In genomic region chr6:119463081-119463626, GRCh38 we compare ENCODE assay signal across 10 cellular contexts.
A peak's percentile ranks its signal among the peaks of the same experiment; 100 is the strongest.
DNase-seq lines count a peak whose midpoint lies in the region; ATAC-seq and TF ChIP-seq lines count a peak whose summit lies in the region.
"Had no signal": no experiment of that assay in that cellular context is flagged by ENCODE, and none has a peak within 500 bp of the region (broad histone marks: within the 10 kb centered on the region; RNA-seq: fewer than 3 reads in every experiment).

No MANE protein-coding gene starts in this region.

- H3K9me3 Mint-ChIP-seq in activated T-helper 17 cell treated with anti-CD3 and anti-CD28 coated beads, Interleukin-2, amount 50 U/mL, for 72 hours = peaks cover 6% of the 10 kb centered on the region

- no peaks in the 10 kb centered on the region for H3K36me3 Mint-ChIP-seq in activated T-helper 17 cell treated with anti-CD3 and anti-CD28 coated beads, Interleukin-2, amount 50 U/mL, for 72 hours (ENCODE audit: low read depth)
- H3K36me3 Mint-ChIP-seq: neural progenitor cell had no signal

- H3K4me3 Mint-ChIP-seq in activated T-helper 17 cell treated with anti-CD3 and anti-CD28 coated beads, Interleukin-2, amount 50 U/mL, for 72 hours = peak overlapping the region; percentile 9
- H3K4me3 Mint-ChIP-seq: neural progenitor cell had no signal

- peaks cover 5% of the 10 kb centered on the region for H3K4me1 Mint-ChIP-seq in activated T-helper 17 cell treated with anti-CD3 and anti-CD28 coated beads, Interleukin-2, amount 50 U/mL, for 72 hours
- H3K4me1 Mint-ChIP-seq: neural progenitor cell had no signal

- H3K27ac ChIP-seq in tibial artery (no peak overlapping the region), left lung (no peak overlapping the region)
- H3K27ac ChIP-seq: neural progenitor cell had no signal

- H3K27me3 Mint-ChIP-seq in activated T-helper 17 cell treated with anti-CD3 and anti-CD28 coated beads, Interleukin-2, amount 50 U/mL, for 72 hours = no peaks in the 10 kb centered on the region

- no peaks in the 10 kb centered on the region for H3K36me3 ChIP-seq in tibial artery
- no peaks in the 10 kb centered on the region for H3K36me3 ChIP-seq in left lung
- H3K36me3 ChIP-seq: neural progenitor cell had no signal

- TF ChIP-seq CTCF in GM20000 (IDR thresholded peaks at IDR 0.05; ENCODE audit: extremely low read depth, missing control alignments) (no peak), tibial artery (IDR thresholded peaks at IDR 0.05) (no peak), left lung (IDR thresholded peaks at IDR 0.05) (no peak)

- H3K27ac Mint-ChIP-seq in activated T-helper 17 cell treated with anti-CD3 and anti-CD28 coated beads, Interleukin-2, amount 50 U/mL, for 72 hours = peak overlapping the region; percentile 83
- H3K27ac Mint-ChIP-seq: neural progenitor cell had no signal

- intact Hi-C loops in tibial artery (cut with DNase I; ENCODE audit: low total_unique reads) (no loop called here), left lung (cut with DNase I) (no loop called here)

- H3K4me1 ChIP-seq in tibial artery = no peaks in the 10 kb centered on the region
- H3K4me1 ChIP-seq in left lung = no peaks in the 10 kb centered on the region
- H3K4me1 ChIP-seq: neural progenitor cell had no signal

- H3K27me3 ChIP-seq in tibial artery (no peaks in the 10 kb centered on the region), left lung (no peaks in the 10 kb centered on the region)
- H3K27me3 ChIP-seq: neural progenitor cell had no signal

- no peak overlapping the region for H3K4me3 ChIP-seq in tibial artery
- no peak overlapping the region for H3K4me3 ChIP-seq in left lung
- H3K4me3 ChIP-seq: neural progenitor cell had no signal

- ATAC-seq in GM18858 (IDR thresholded peaks at IDR 0.05; ENCODE audit: unreplicated experiment) (peak; percentile 77), HG03095 (IDR thresholded peaks at IDR 0.05; ENCODE audit: unreplicated experiment) (peak; percentile 77), left lung (no peak)
- peak; percentile 87 for ATAC-seq in activated T-helper 17 cell treated with anti-CD3 and anti-CD28 coated beads, Interleukin-2, amount 50 U/mL, for 72 hours (replicated peaks)

- DNase-seq in GM20000 (ENCODE audit: low spot score) (peak; percentile 41), tibial artery (no peak), EL (no peak), left lung (no peak)
- DNase-seq: activated CD8-positive, alpha-beta memory T cell treated with anti-CD3 and anti-CD28 coated beads for 24 hours; GF-D8 had no signal

- H3K9me3 ChIP-seq in tibial artery (no peaks in the 10 kb centered on the region), left lung (peaks cover 0 to 9% of the 10 kb centered on the region in 2 donors)
